Comparison of ENCODE assay signal across 1 cellular context in the genomic region with DNA sequence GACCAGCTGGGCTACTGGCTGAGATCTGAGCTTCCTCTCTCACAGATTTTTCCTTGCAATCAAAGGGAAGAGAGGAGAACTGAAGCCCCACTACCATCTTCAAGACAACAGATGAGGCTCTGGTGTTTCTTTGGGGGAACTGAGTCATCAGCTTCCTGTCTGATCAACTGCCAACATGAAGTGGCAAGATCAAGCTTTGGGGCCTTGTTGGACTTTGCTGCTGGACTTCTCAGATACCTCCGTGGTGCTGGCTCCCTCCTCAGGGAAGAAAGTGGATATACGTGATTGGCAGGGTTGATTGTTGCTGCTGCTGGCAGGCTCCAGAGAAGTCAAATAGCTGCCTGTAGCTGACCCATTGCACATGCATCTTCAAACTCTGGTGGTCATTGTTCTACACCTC.
TF ChIP-seq lines count a peak whose summit lies in the region.

No MANE protein-coding gene starts in this region.

TF ChIP-seq in GM12878, 131 proteins besides CTCF, POLR2A, EP300 and RAD21 (continued from another document):
- TF ChIP-seq SMC3 (IDR thresholded peaks at IDR 0.05; ENCODE audit: borderline replicate concordance, low read length): no peak
- TF ChIP-seq, protein P1, sequence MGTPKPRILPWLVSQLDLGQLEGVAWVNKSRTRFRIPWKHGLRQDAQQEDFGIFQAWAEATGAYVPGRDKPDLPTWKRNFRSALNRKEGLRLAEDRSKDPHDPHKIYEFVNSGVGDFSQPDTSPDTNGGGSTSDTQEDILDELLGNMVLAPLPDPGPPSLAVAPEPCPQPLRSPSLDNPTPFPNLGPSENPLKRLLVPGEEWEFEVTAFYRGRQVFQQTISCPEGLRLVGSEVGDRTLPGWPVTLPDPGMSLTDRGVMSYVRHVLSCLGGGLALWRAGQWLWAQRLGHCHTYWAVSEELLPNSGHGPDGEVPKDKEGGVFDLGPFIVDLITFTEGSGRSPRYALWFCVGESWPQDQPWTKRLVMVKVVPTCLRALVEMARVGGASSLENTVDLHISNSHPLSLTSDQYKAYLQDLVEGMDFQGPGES (IDR thresholded peaks at IDR 0.05): no peak
- no peak for TF ChIP-seq SIN3A (IDR thresholded peaks at IDR 0.05; ENCODE audit: low read depth, low read length)
- no peak for TF ChIP-seq POU2F2 (IDR thresholded peaks at IDR 0.05; ENCODE audit: borderline replicate concordance, low read depth, low read length)
- TF ChIP-seq JUND (IDR thresholded peaks at IDR 0.05; ENCODE audit: low read depth, low read length): no peak
- no peak for TF ChIP-seq TAF1 (IDR thresholded peaks at IDR 0.05; ENCODE audit: borderline replicate concordance, low read depth, low read length)
- TF ChIP-seq PBX3 (IDR thresholded peaks at IDR 0.05; ENCODE audit: insufficient replicate concordance, low read depth, low read length): no peak
- no peak for TF ChIP-seq RUNX3 (IDR thresholded peaks at IDR 0.05; ENCODE audit: low read length)
- TF ChIP-seq KAT2A (conservative IDR thresholded peaks at IDR 0.05; ENCODE audit: control insufficient read depth, low read depth, low read length): no peak
- no peak for TF ChIP-seq RFX5 (IDR thresholded peaks at IDR 0.05; ENCODE audit: low read depth, low read length)
- TF ChIP-seq EED (IDR thresholded peaks at IDR 0.05; ENCODE audit: low read depth): no peak
